13 cellular contexts compared by ENCODE assay signal in genomic region chr9:128494108-128494742, GRCh38. TPM values are rescaled to one million over a fixed set of nuclear protein-coding genes. Genes with fewer than 3 reads are reported as not detected.
A peak's percentile ranks its signal among the peaks of the same experiment; 100 is the strongest.
DNase-seq lines count a peak whose midpoint lies in the region; ATAC-seq, FAIRE-seq and TF ChIP-seq lines count a peak whose summit lies in the region.
"Had no signal": no experiment of that assay in that cellular context is flagged by ENCODE, and none has a peak within 500 bp of the region (broad histone marks: within the 10 kb centered on the region; RNA-seq: fewer than 3 reads in every experiment).

No MANE protein-coding gene starts in this region.

- H3K9me1 ChIP-seq in K562 (ENCODE audit: control insufficient read depth, insufficient read depth, low read length), result no peaks in the 10 kb centered on the region

- H2AFZ ChIP-seq in K562 (ENCODE audit: low read depth, low read length), result peak overlapping the region; percentile 43; the same call in 1 of the 2 replicates
- H2AFZ ChIP-seq: parathyroid adenoma had no signal

- peak overlapping the region; percentile 34 to 72; a peak in 3 of 4 replicates for H3K9ac ChIP-seq in K562 (ENCODE audit: insufficient read depth in 1 of 2, low read depth in 2 of 2, low read length in 2 of 2)
- H3K9ac ChIP-seq: parathyroid adenoma had no signal

- DNase-seq in CD1c-positive myeloid dendritic cell (ENCODE audit: extremely low spot score) (peak; percentile 64), NCI-H146 (lab: John Stamatoyannopoulos, UW) (peak; percentile 87), K562 (ENCODE audit: extremely low read depth in 1 of 4, low spot score in 3 of 4) (peak; percentile 49 to 89 (median 65)), lung (ENCODE audit: low spot score) (peak; percentile 40), NCI-H2107 treated with DMSO at 0.1 percent for 48 hours (lab: John Stamatoyannopoulos, UW; ENCODE audit: unreplicated experiment) (no peak), NCI-H446 treated with DMSO at 0.1 percent for 48 hours (lab: John Stamatoyannopoulos, UW) (no peak), NOMO-1 treated with dmso at 0.1 percent for 144 hours (lab: John Stamatoyannopoulos, UW; ENCODE audit: unreplicated experiment) (no peak)
- DNase-seq: activated T-cell treated with anti-CD3 and anti-CD28 coated beads, Interleukin-2, amount 50 U/mL, for 72 hours; esophagus squamous epithelium; NCI-H1694 treated with DMSO at 0.1 percent for 48 hours had no signal

- POLR2A ChIA-PET in K562 (lab: Yijun Ruan, JAX), result interaction anchor here (1.2 to 1.5 kb wide), 2 partner anchors 9 to 12 kb away, joined by 3 to 4 read pairs; no protein-coding TSS in a partner anchor

- peak; percentile 14; the same call in 1 of the 2 replicates for TF ChIP-seq EP300 in K562 (IDR thresholded peaks at IDR 0.05; ENCODE audit: low read length)

- no peaks in the 10 kb centered on the region for H4K20me1 ChIP-seq in K562 (replicated peaks; ENCODE audit: control insufficient read depth, insufficient read depth, low read length)

- no peaks in the 10 kb centered on the region for H3K9me3 ChIP-seq in K562 (replicated peaks; ENCODE audit: control insufficient read depth, insufficient read depth, low read depth, low read length)
- H3K9me3 ChIP-seq in lung (ENCODE audit: control insufficient read depth in 2 of 2, insufficient read depth in 1 of 2, low read length in 1 of 2), result no peaks in the 10 kb centered on the region
- H3K9me3 ChIP-seq: esophagus squamous epithelium, thoracic aorta had no signal

- peak overlapping the region; percentile 23; the same call in 1 of the 2 replicates for H3K4me2 ChIP-seq in K562 (ENCODE audit: insufficient read depth, low read length)

- in situ Hi-C loops in K562 (cut with MboI), result no loop called here

- H3K4me1 ChIP-seq in K562 (replicated peaks in 1 of 2; ENCODE audit: control insufficient read depth in 2 of 2, insufficient read depth in 2 of 2, low read length in 2 of 2) (peaks cover 12 to 17% of the 10 kb centered on the region in 2 experiments), lung (ENCODE audit: control insufficient read depth in 2 of 2, insufficient read depth in 2 of 2, low read length in 2 of 2) (peaks cover 0 to 2% of the 10 kb centered on the region in 2 donors)
- H3K4me1 ChIP-seq: parathyroid adenoma had no signal

- WGBS in K562 (ENCODE audit: insufficient coverage, low coverage, missing lambda C conversion rate), result 20% methylated on average over 13 of the region's 13 CpGs
- 14 to 31% methylated on average over 13 of the region's 13 CpGs for WGBS in lung, 2 donors

- peak; percentile 90 for FAIRE-seq in K562 (lab: Jason Lieb, UNC)

- BruUV-seq in K562 (replicated peaks; lab: Mats Ljungman, UMichigan), result no TSS peak

- ATAC-seq in K562 (peak; percentile 87), lung (ENCODE audit: insufficient read depth, low FRiP score) (peak; percentile 19), GM21619 (IDR thresholded peaks at IDR 0.05; ENCODE audit: unreplicated experiment) (no peak)
- ATAC-seq: activated T-cell treated with anti-CD3 and anti-CD28 coated beads, Interleukin-2, amount 50 U/mL, for 72 hours had no signal

- H3K4me3 ChIP-seq in K562 (no peak overlapping the region), lung (no peak overlapping the region)
- H3K4me3 ChIP-seq: esophagus squamous epithelium, thoracic aorta had no signal

- H3K36me3 ChIP-seq in K562 (ENCODE audit: control insufficient read depth, insufficient read depth, low read length), result peaks cover 78% of the 10 kb centered on the region
- peaks cover 20 to 37% of the 10 kb centered on the region in 2 donors for H3K36me3 ChIP-seq in lung (ENCODE audit: control insufficient read depth in 2 of 2, insufficient read depth in 2 of 2, low read length in 2 of 2)

- TF ChIP-seq RAD21 in K562 (CRISPR knock-in tag; conservative IDR thresholded peaks at IDR 0.05 in 1 of 2, IDR thresholded peaks at IDR 0.05 in 1 of 2), result 0 out of 4 replicates have a peak, but pooled peaks of 1 of the 2 experiments have one; percentile 23

- no peak for TF ChIP-seq POLR2A in K562 (conservative IDR thresholded peaks at IDR 0.05)

- H3K27me3 ChIP-seq in K562 (ENCODE audit: control insufficient read depth in 2 of 2, insufficient read depth in 2 of 2, low read length in 2 of 2) (no peaks in the 10 kb centered on the region), lung (ENCODE audit: control insufficient read depth, insufficient read depth) (no peaks in the 10 kb centered on the region)
- H3K27me3 ChIP-seq: esophagus squamous epithelium had no signal

- CTCF ChIA-PET in K562 (lab: Yijun Ruan, JAX; ENCODE audit: low intra/inter-chr PET ratio), result no interaction called here

- TF ChIP-seq CTCF in K562 (IDR thresholded peaks at IDR 0.05 in 2 of 3, conservative IDR thresholded peaks at IDR 0.05 in 1 of 3; ENCODE audit: insufficient read depth in 2 of 3, low read depth in 1 of 3, low read length in 3 of 3) (no peak), lung (IDR thresholded peaks at IDR 0.05; ENCODE audit: control extremely low read depth, extremely low read depth) (no peak)

- H3K79me2 ChIP-seq in K562 (ENCODE audit: control insufficient read depth, insufficient read depth, low read length), result no peaks in the 10 kb centered on the region
- H3K79me2 ChIP-seq: parathyroid adenoma had no signal

- H3K27ac ChIP-seq in K562 (ENCODE audit: extremely low read depth, low read depth, low read length), result peak overlapping the region; percentile 66
- peak overlapping the region in 1 of 2 donors; percentile 32 for H3K27ac ChIP-seq in lung (ENCODE audit: low read depth in 1 of 2, low read length in 1 of 2)
- H3K27ac ChIP-seq: parathyroid adenoma, thoracic aorta had no signal

- intact Hi-C loops in K562 (cut with micrococcal nuclease), result loop anchor here (5.0 kb wide), 1 partner anchor 37 kb away; the partner anchor contains the start of gene ODF2

RNA-seq across cellular contexts. Expression of gene GLE1, which starts 10.3 kb away (rescaled TPM):
- total RNA-seq in K562 (2011; cell fraction: chromatin; rRNA removed; ENCODE audit: low replicate concordance), result 19.8 and 21.8 TPM in 2 replicates
- 15.5 and 15.8 TPM in 2 replicates for total RNA-seq in K562 (2011; cell fraction: nucleolus; rRNA removed)
- total RNA-seq in K562 (2011; cell fraction: nucleoplasm; rRNA removed), result 16.0 and 16.3 TPM in 2 replicates
- total RNA-seq in K562 (2014; rRNA removed) (37.6 and 39.2 TPM in 2 replicates), K562 (2014; rRNA removed; fragmentation: Illumina TruSeq; extraction: Trizol) (37.7 and 40.7 TPM in 2 replicates), K562 (2015; rRNA removed; fragmentation: Illumina TruSeq; extraction: Trizol) (37.6 and 42.7 TPM in 2 replicates), K562 (2021) (35.0 and 37.1 TPM in 2 replicates), lung (10 to 100 TPM; 22.8 to 24.7 TPM)
- polyA plus RNA-seq in K562 (2011; rRNA removed) (39.1 and 44.8 TPM in 2 replicates), K562 (2014; fragmentation: Illumina TruSeq; extraction: Trizol) (38.5 and 41.8 TPM in 2 replicates), K562 (2014; fragmentation: Nextera tagmentation; extraction: Ambion mirVana) (10 to 100 TPM; 15.9 to 19.8 TPM), K562 (2014; rRNA removed) (28.8 and 32.5 TPM in 2 replicates), lung (10 to 100 TPM; 11.3 to 19.4 TPM)
- 27.8 and 35.1 TPM in 2 replicates for polyA plus RNA-seq in K562 (2011; cell fraction: cytosol; rRNA removed)
- 18.9 and 23.2 TPM in 2 replicates for polyA plus RNA-seq in K562 (2011; cell fraction: nucleus; rRNA removed)
- 28.6 and 41.1 TPM in 2 replicates for polyA plus RNA-seq in K562 (2012)
- polyA minus RNA-seq in K562 (2011; rRNA and poly(A)+ RNA removed), result 64.0 and 69.3 TPM in 2 replicates
- polyA minus RNA-seq in K562 (2011; cell fraction: cytosol; rRNA and poly(A)+ RNA removed), result 29.9 and 37.6 TPM in 2 replicates
- 6.7 and 13.0 TPM in 2 replicates for polyA minus RNA-seq in K562 (2011; cell fraction: nucleus; rRNA and poly(A)+ RNA removed)

RNA-seq across cellular contexts. Expression of gene ODF2, which starts 38.4 kb away (rescaled TPM):
- 159 and 215 TPM in 2 replicates for total RNA-seq in K562 (2011; cell fraction: chromatin; rRNA removed; ENCODE audit: low replicate concordance)
- 89.5 and 89.9 TPM in 2 replicates for total RNA-seq in K562 (2011; cell fraction: nucleolus; rRNA removed)
- total RNA-seq in K562 (2011; cell fraction: nucleoplasm; rRNA removed), result 111 and 132 TPM in 2 replicates
- total RNA-seq in K562 (2014; rRNA removed) (73.7 and 76.5 TPM in 2 replicates), K562 (2014; rRNA removed; fragmentation: Illumina TruSeq; extraction: Trizol) (54.1 and 56.9 TPM in 2 replicates), K562 (2015; rRNA removed; fragmentation: Illumina TruSeq; extraction: Trizol) (70.1 and 71.3 TPM in 2 replicates), K562 (2021) (61.9 and 71.6 TPM in 2 replicates), lung (10 to 100 TPM; 31.3 to 34.4 TPM)
- polyA plus RNA-seq in K562 (2011; rRNA removed) (23.1 and 33.2 TPM in 2 replicates), K562 (2014; fragmentation: Illumina TruSeq; extraction: Trizol) (79.3 and 83.2 TPM in 2 replicates), K562 (2014; fragmentation: Nextera tagmentation; extraction: Ambion mirVana) (10 to 100 TPM; 16.5 to 69.7 TPM), K562 (2014; rRNA removed) (46.7 and 52.3 TPM in 2 replicates), lung (10 to 100 TPM; 13.4 to 21.4 TPM)
- polyA plus RNA-seq in K562 (2011; cell fraction: cytosol; rRNA removed), result 16.3 and 20.6 TPM in 2 replicates
- 243 and 275 TPM in 2 replicates for polyA plus RNA-seq in K562 (2011; cell fraction: nucleus; rRNA removed)
- 63.5 and 64.9 TPM in 2 replicates for polyA plus RNA-seq in K562 (2012)
- polyA minus RNA-seq in K562 (2011; rRNA and poly(A)+ RNA removed), result 21.7 and 24.7 TPM in 2 replicates
- polyA minus RNA-seq in K562 (2011; cell fraction: cytosol; rRNA and poly(A)+ RNA removed), result 20.7 and 23.0 TPM in 2 replicates
- 25.8 and 37.1 TPM in 2 replicates for polyA minus RNA-seq in K562 (2011; cell fraction: nucleus; rRNA and poly(A)+ RNA removed)

RNA-seq across cellular contexts. Expression of gene SPTAN1, which starts 58.2 kb away (rescaled TPM):
- 83.7 and 109 TPM in 2 replicates for total RNA-seq in K562 (2011; cell fraction: chromatin; rRNA removed; ENCODE audit: low replicate concordance)
- total RNA-seq in K562 (2011; cell fraction: nucleolus; rRNA removed), result 46.7 and 52.4 TPM in 2 replicates
- total RNA-seq in K562 (2011; cell fraction: nucleoplasm; rRNA removed), result 52.9 and 60.3 TPM in 2 replicates
- 7.0 and 10.8 TPM in 2 replicates for total RNA-seq in K562 (2014; rRNA removed)
- 4.5 and 4.7 TPM in 2 replicates for total RNA-seq in K562 (2014; rRNA removed; fragmentation: Illumina TruSeq; extraction: Trizol)
- total RNA-seq in K562 (2015; rRNA removed; fragmentation: Illumina TruSeq; extraction: Trizol), result 10.4 and 11.5 TPM in 2 replicates
- total RNA-seq in K562 (2021), result 13.5 and 13.7 TPM in 2 replicates
- polyA plus RNA-seq in K562 (2011; rRNA removed), result 8.3 and 16.5 TPM in 2 replicates
- 10.2 and 13.4 TPM in 2 replicates for polyA plus RNA-seq in K562 (2011; cell fraction: cytosol; rRNA removed)
- polyA plus RNA-seq in K562 (2011; cell fraction: nucleus; rRNA removed), result 65.4 and 117 TPM in 2 replicates
- 20.3 and 34.9 TPM in 2 replicates for polyA plus RNA-seq in K562 (2012)
- 6.8 and 8.5 TPM in 2 replicates for polyA plus RNA-seq in K562 (2014; fragmentation: Illumina TruSeq; extraction: Trizol)
- polyA plus RNA-seq in K562 (2014; fragmentation: Nextera tagmentation; extraction: Ambion mirVana), result 1 to 10 TPM; 1.5 to 2.1 TPM
- polyA plus RNA-seq in K562 (2014; rRNA removed), result 5.0 and 6.0 TPM in 2 replicates
- 25.3 and 27.0 TPM in 2 replicates for polyA minus RNA-seq in K562 (2011; rRNA and poly(A)+ RNA removed)
- polyA minus RNA-seq in K562 (2011; cell fraction: cytosol; rRNA and poly(A)+ RNA removed), result 14.7 and 15.7 TPM in 2 replicates
- 25.7 and 72.6 TPM in 2 replicates for polyA minus RNA-seq in K562 (2011; cell fraction: nucleus; rRNA and poly(A)+ RNA removed)
- 100 to 1,000 TPM; 328 to 438 TPM for total RNA-seq in lung
- polyA plus RNA-seq in lung, result 100 to 1,000 TPM in 1 of 2 donors, 10 to 100 TPM in 1; 70.0 to 145 TPM

Comparison
In these comparisons a context has a peak if more than half of its experiments do, and no peak if none do; other contexts are left out.
1. DNase-seq: peak in CD1c-positive myeloid dendritic cell (single experiment), NCI-H146 (single experiment), K562 (4 of 4) and lung (single experiment); none in NCI-H2107 treated with DMSO at 0.1 percent for 48 hours (single experiment), NCI-H446 treated with DMSO at 0.1 percent for 48 hours (single experiment) and NOMO-1 treated with dmso at 0.1 percent for 144 hours (single experiment).